ENCODE assay signal across 1 cellular context in the genomic region with DNA sequence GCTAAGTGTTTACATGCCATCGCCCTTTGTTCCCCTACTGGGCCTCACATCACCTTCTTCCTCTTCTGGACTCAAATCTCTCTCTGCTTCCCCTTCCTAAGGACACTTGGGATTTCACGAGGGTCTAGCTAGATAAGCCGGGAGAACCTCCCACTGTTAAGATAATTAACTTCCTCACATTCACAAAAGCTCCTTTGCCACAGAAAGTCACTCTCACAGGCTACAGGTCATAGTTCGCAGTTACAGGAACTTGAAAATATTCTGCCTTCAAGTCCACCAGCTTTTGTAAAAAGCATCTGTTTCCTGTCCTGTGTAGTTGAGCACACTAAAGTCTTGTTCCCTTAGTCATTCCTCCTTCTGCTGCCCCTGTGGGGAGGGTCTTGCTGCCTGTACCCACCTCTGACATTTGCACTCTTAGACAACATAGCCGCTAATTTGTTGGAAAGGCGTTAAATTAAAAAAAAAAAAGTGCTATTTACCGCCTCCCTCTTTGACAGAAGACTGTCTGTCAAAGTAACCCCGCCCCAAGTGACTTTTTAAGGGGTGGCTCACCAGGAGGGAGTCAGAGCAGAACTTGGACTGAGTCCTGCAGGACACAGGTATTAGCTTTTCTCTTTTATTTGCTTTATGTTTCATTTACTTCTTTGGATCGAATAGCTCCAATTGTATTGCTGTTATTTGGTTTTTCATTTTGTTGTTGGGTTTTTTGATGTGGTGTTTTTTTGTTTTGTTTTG.
TF ChIP-seq lines count a peak whose summit lies in the region.

No MANE protein-coding gene starts in this region.

TF ChIP-seq in liver, 16 proteins besides CTCF, POLR2A, EP300 and RAD21 (continued from another document):
- TF ChIP-seq, protein P1, sequence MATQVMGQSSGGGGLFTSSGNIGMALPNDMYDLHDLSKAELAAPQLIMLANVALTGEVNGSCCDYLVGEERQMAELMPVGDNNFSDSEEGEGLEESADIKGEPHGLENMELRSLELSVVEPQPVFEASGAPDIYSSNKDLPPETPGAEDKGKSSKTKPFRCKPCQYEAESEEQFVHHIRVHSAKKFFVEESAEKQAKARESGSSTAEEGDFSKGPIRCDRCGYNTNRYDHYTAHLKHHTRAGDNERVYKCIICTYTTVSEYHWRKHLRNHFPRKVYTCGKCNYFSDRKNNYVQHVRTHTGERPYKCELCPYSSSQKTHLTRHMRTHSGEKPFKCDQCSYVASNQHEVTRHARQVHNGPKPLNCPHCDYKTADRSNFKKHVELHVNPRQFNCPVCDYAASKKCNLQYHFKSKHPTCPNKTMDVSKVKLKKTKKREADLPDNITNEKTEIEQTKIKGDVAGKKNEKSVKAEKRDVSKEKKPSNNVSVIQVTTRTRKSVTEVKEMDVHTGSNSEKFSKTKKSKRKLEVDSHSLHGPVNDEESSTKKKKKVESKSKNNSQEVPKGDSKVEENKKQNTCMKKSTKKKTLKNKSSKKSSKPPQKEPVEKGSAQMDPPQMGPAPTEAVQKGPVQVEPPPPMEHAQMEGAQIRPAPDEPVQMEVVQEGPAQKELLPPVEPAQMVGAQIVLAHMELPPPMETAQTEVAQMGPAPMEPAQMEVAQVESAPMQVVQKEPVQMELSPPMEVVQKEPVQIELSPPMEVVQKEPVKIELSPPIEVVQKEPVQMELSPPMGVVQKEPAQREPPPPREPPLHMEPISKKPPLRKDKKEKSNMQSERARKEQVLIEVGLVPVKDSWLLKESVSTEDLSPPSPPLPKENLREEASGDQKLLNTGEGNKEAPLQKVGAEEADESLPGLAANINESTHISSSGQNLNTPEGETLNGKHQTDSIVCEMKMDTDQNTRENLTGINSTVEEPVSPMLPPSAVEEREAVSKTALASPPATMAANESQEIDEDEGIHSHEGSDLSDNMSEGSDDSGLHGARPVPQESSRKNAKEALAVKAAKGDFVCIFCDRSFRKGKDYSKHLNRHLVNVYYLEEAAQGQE (IDR thresholded peaks at IDR 0.05), result peak; percentile 39
- peak; percentile 41 for TF ChIP-seq SP1 (IDR thresholded peaks at IDR 0.05)
- TF ChIP-seq, protein P2, sequence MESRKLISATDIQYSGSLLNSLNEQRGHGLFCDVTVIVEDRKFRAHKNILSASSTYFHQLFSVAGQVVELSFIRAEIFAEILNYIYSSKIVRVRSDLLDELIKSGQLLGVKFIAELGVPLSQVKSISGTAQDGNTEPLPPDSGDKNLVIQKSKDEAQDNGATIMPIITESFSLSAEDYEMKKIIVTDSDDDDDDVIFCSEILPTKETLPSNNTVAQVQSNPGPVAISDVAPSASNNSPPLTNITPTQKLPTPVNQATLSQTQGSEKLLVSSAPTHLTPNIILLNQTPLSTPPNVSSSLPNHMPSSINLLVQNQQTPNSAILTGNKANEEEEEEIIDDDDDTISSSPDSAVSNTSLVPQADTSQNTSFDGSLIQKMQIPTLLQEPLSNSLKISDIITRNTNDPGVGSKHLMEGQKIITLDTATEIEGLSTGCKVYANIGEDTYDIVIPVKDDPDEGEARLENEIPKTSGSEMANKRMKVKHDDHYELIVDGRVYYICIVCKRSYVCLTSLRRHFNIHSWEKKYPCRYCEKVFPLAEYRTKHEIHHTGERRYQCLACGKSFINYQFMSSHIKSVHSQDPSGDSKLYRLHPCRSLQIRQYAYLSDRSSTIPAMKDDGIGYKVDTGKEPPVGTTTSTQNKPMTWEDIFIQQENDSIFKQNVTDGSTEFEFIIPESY (IDR thresholded peaks at IDR 0.05), result no peak
